Comparison of ENCODE assay signal across 8 cellular contexts in genomic region chr21:39388811-39389155, GRCh38. TPM values are rescaled to one million over a fixed set of nuclear protein-coding genes. Genes with fewer than 3 reads are reported as not detected.
A peak's percentile ranks its signal among the peaks of the same experiment; 100 is the strongest.
DNase-seq lines count a peak whose midpoint lies in the region; ATAC-seq and TF ChIP-seq lines count a peak whose summit lies in the region.

No MANE protein-coding gene starts in this region.

- ATAC-seq in GM21447 (IDR thresholded peaks at IDR 0.05; ENCODE audit: unreplicated experiment), result peak; percentile 8
- ATAC-seq in memory B cell (ENCODE audit: low read depth), result no peak
- ATAC-seq in body of pancreas, result no peak

- peaks cover 0 to 10% of the 10 kb centered on the region in 2 donors for H3K36me3 ChIP-seq in body of pancreas (replicated peaks in 1 of 2; ENCODE audit: insufficient read depth in 1 of 2, low read depth in 2 of 2)

- POLR2A ChIA-PET in AG04450 (lab: Yijun Ruan, JAX), result no interaction called here

- H3K27ac ChIP-seq in AG04450 (ENCODE audit: low read depth, low read length) (no peak overlapping the region), body of pancreas (peak overlapping the region in 1 of 4 donors; percentile 77)

- peak overlapping the region; percentile 83 for H3K4me3 Mint-ChIP-seq in memory B cell

- TF ChIP-seq POLR2A in body of pancreas (IDR thresholded peaks at IDR 0.05), result no peak

- peaks cover 43% of the 10 kb centered on the region for H3K4me1 ChIP-seq in body of pancreas

- no peaks in the 10 kb centered on the region for H3K9me3 Mint-ChIP-seq in memory B cell

- H3K27ac Mint-ChIP-seq in memory B cell, result peak overlapping the region; percentile 57

- CTCF ChIA-PET in AG04450 (lab: Charles Lee), result interaction anchor here (0.6 kb wide), 1 partner anchor 89 kb away, joined by 3 read pairs; no protein-coding TSS in a partner anchor

- H3K27me3 ChIP-seq in AG04450 (ENCODE audit: control insufficient read depth, insufficient read depth, low read length) (no peaks in the 10 kb centered on the region), body of pancreas (no peaks in the 10 kb centered on the region)

- intact Hi-C loops in body of pancreas (cut with DNase I), result no loop called here

- DNase-seq in AG04450 (ENCODE audit: low read depth, low spot score), result no peak
- DNase-seq in memory B cell (ENCODE audit: low spot score in 2 of 2), result no peak
- DNase-seq in stimulated activated CD4-positive, alpha-beta T cell treated with anti-CD3 and anti-CD28 coated beads, Interleukin-12 subunit alpha, Interleukin-12 subunit beta, amount 100 ng/mL, for 4 hours, result no peak
- DNase-seq in body of pancreas, result no peak
- DNase-seq in germinal center (ENCODE audit: low spot score), result no peak
- no peak for DNase-seq in NCI-H510A treated with DMSO at 0.1 percent for 48 hours (lab: John Stamatoyannopoulos, UW)

- WGBS in body of pancreas, 2 donors, result 1 to 2% methylated on average over 8 to 10 of the region's 10 CpGs

- peaks cover 2% of the 10 kb centered on the region; the same call in 1 of the 2 replicates for H3K9me3 ChIP-seq in AG04450 (ENCODE audit: control insufficient read depth, insufficient read depth, low read length)
- H3K9me3 ChIP-seq in body of pancreas, result no peaks in the 10 kb centered on the region

- TF ChIP-seq CTCF in AG04450 (IDR thresholded peaks at IDR 0.05; ENCODE audit: low read depth, low read length) (no peak), WI38 (IDR thresholded peaks at IDR 0.05; ENCODE audit: low read depth, low read length) (no peak), body of pancreas (IDR thresholded peaks at IDR 0.05) (no peak)

- H3K4me3 ChIP-seq in AG04450 (ENCODE audit: low read depth, low read length) (peak overlapping the region; percentile 63; the same call in 1 of the 2 replicates), WI38 (ENCODE audit: low read depth, low read length) (peak overlapping the region; percentile 61; the same call in 1 of the 2 replicates), body of pancreas (no peak overlapping the region)

- peaks cover 18% of the 10 kb centered on the region for H3K36me3 Mint-ChIP-seq in memory B cell

- H3K4me1 Mint-ChIP-seq in memory B cell, result peaks cover 18% of the 10 kb centered on the region

- H3K27me3 Mint-ChIP-seq in memory B cell, result no peaks in the 10 kb centered on the region

RNA-seq across cellular contexts. Expression of gene HMGN1, which starts 39.9 kb away (rescaled TPM):
- 232 and 288 TPM in 2 replicates for polyA plus RNA-seq in AG04450 (2011; rRNA removed)
- 36.7 and 70.9 TPM in 2 replicates for polyA minus RNA-seq in AG04450 (2011; rRNA and poly(A)+ RNA removed)
- total RNA-seq in body of pancreas, result 100 to 1,000 TPM in 1 of 2 donors, 10 to 100 TPM in 1; 97.2 to 153 TPM

RNA-seq across cellular contexts. Expression of gene LCA5L, which starts 56.8 kb away (rescaled TPM):
- polyA plus RNA-seq in AG04450 (2011; rRNA removed), result 0.81 and 1.1 TPM in 2 replicates
- polyA minus RNA-seq in AG04450 (2011; rRNA and poly(A)+ RNA removed), result 0.23 TPM in 1 of 2 replicates, not detected in the other
- total RNA-seq in body of pancreas, result 1 to 10 TPM in 1 of 2 donors, under 1 TPM in 1; 0.78 to 1.3 TPM

Comparison
In these comparisons a context has a peak if more than half of its experiments do, and no peak if none do; other contexts are left out.
1. H3K4me3 ChIP-seq: peak in AG04450 (single experiment) and WI38 (single experiment); none in body of pancreas (0 of 2).